Comparison of ENCODE assay signal across 22 cellular contexts in genomic region chr9:89992326-89993208, GRCh38.
A peak's percentile ranks its signal among the peaks of the same experiment; 100 is the strongest.
DNase-seq lines count a peak whose midpoint lies in the region; ATAC-seq and TF ChIP-seq lines count a peak whose summit lies in the region.
"Had no signal": no experiment of that assay in that cellular context is flagged by ENCODE, and none has a peak within 500 bp of the region (broad histone marks: within the 10 kb centered on the region; RNA-seq: fewer than 3 reads in every experiment).

No MANE protein-coding gene starts in this region.

- intact Hi-C loops in heart left ventricle (cut with DNase I): loop anchor here in 3 of 10 donors (5.0 to 10.0 kb wide), 2 partner anchors 385 to 388 kb away; partner anchors contain the start of gene GADD45G (in 3 of the 3)
- intact Hi-C loops in upper lobe of right lung (cut with DNase I): no loop called here
- intact Hi-C loops in sciatic nerve (cut with DNase I): no loop called here

- DNase-seq in cardiac muscle cell (ENCODE audit: low read depth in 1 of 2, low spot score in 1 of 2): no peak
- no peak for DNase-seq in right atrium auricular region (ENCODE audit: low spot score)
- no peak for DNase-seq in heart left ventricle
- no peak for DNase-seq in upper lobe of right lung
- no peak for DNase-seq in NCI-H1694 (lab: John Stamatoyannopoulos, UW)
- no peak for DNase-seq in sciatic nerve (ENCODE audit: low spot score)
- no peak for DNase-seq in NCI-H2171 treated with DMSO at 0.1 percent for 48 hours (lab: John Stamatoyannopoulos, UW)
- DNase-seq: activated CD4-positive, alpha-beta T cell treated with anti-CD3 and anti-CD28 coated beads, Interleukin-2, amount 10 ng/mL, durations not matched to agents 24 days and 14 days; activated naive CD4-positive, alpha-beta T cell treated with anti-CD3 and anti-CD28 coated beads, Interleukin-2, amount 10 ng/mL, durations not matched to agents 7 days and 5 days; amygdala; effector CD4-positive, alpha-beta T cell; glutamatergic neuron; HFFc6; kidney glomerular epithelial cell; NCI-H1436; NCI-H2171; NCI-H526; Peyer's patch; T1000 had no signal

- H3K36me3 ChIP-seq in cardiac muscle cell (no peaks in the 10 kb centered on the region), right atrium auricular region (no peaks in the 10 kb centered on the region), heart left ventricle (no peaks in the 10 kb centered on the region), mucosa of rectum (ENCODE audit: control insufficient read depth in 2 of 2, insufficient read depth in 2 of 2, low read length in 2 of 2) (no peaks in the 10 kb centered on the region), upper lobe of right lung (no peaks in the 10 kb centered on the region)
- H3K36me3 ChIP-seq: breast epithelium, Peyer's patch had no signal

- H3K27me3 ChIP-seq in cardiac muscle cell (no peaks in the 10 kb centered on the region), right atrium auricular region (no peaks in the 10 kb centered on the region), heart left ventricle (no peaks in the 10 kb centered on the region), mucosa of rectum (ENCODE audit: control insufficient read depth in 2 of 2, insufficient read depth in 2 of 2, low read length in 2 of 2) (no peaks in the 10 kb centered on the region), upper lobe of right lung (no peaks in the 10 kb centered on the region)
- H3K27me3 ChIP-seq: breast epithelium, Peyer's patch had no signal

- no peak for TF ChIP-seq POLR2A in heart left ventricle (IDR thresholded peaks at IDR 0.05)

- ATAC-seq in heart left ventricle: peak; percentile 16 to 53 (median 28)
- ATAC-seq in upper lobe of right lung: peak; percentile 8
- no peak for ATAC-seq in sciatic nerve

- TF ChIP-seq CTCF in cardiac muscle cell (IDR thresholded peaks at IDR 0.05; ENCODE audit: low read depth, low read length) (no peak), right atrium auricular region (IDR thresholded peaks at IDR 0.05) (no peak), heart left ventricle (IDR thresholded peaks at IDR 0.05) (no peak), upper lobe of right lung (IDR thresholded peaks at IDR 0.05) (no peak)

- H3K9ac ChIP-seq in mucosa of rectum (ENCODE audit: low read depth in 1 of 2, low read length in 2 of 2): no peak overlapping the region

- H3K4me1 ChIP-seq in cardiac muscle cell (ENCODE audit: low read depth): peaks cover 32% of the 10 kb centered on the region
- H3K4me1 ChIP-seq in right atrium auricular region: peaks cover 0 to 45% of the 10 kb centered on the region in 2 donors
- peaks cover 0 to 47% (median 33%) of the 10 kb centered on the region in 12 donors for H3K4me1 ChIP-seq in heart left ventricle
- peaks cover 21 to 26% of the 10 kb centered on the region in 2 donors for H3K4me1 ChIP-seq in mucosa of rectum (ENCODE audit: control insufficient read depth in 2 of 2, insufficient read depth in 2 of 2, low read length in 2 of 2)
- H3K4me1 ChIP-seq in upper lobe of right lung: peaks cover 28% of the 10 kb centered on the region

- H3K9me3 ChIP-seq in cardiac muscle cell (ENCODE audit: low read depth): no peaks in the 10 kb centered on the region
- no peaks in the 10 kb centered on the region for H3K9me3 ChIP-seq in right atrium auricular region
- no peaks in the 10 kb centered on the region for H3K9me3 ChIP-seq in heart left ventricle
- no peaks in the 10 kb centered on the region for H3K9me3 ChIP-seq in mucosa of rectum (ENCODE audit: control insufficient read depth in 2 of 2, low read length in 2 of 2)
- H3K9me3 ChIP-seq in upper lobe of right lung: no peaks in the 10 kb centered on the region
- H3K9me3 ChIP-seq: breast epithelium, Peyer's patch had no signal

- 52 to 54% (median 53%) methylated on average over 13 to 16 of the region's 16 CpGs for WGBS in heart left ventricle, 4 donors

- H3K27ac ChIP-seq in cardiac muscle cell (peak overlapping the region; percentile 64), right atrium auricular region (peak overlapping the region in 1 of 2 donors; percentile 85), heart left ventricle (peak overlapping the region in 5 of 12 donors; percentile 27 to 69 (median 53)), mucosa of rectum (ENCODE audit: low read depth in 2 of 2, low read length in 2 of 2) (peak overlapping the region; percentile 4 to 6), upper lobe of right lung (no peak overlapping the region)
- H3K27ac ChIP-seq: breast epithelium had no signal

- H3K4me3 ChIP-seq in cardiac muscle cell (no peak overlapping the region), right atrium auricular region (no peak overlapping the region), heart left ventricle (no peak overlapping the region), mucosa of rectum (ENCODE audit: low read length in 2 of 2) (no peak overlapping the region), upper lobe of right lung (no peak overlapping the region)
- H3K4me3 ChIP-seq: breast epithelium, Peyer's patch, smooth muscle cell had no signal
